Comparison of ENCODE assay signal across 8 cellular contexts in the genomic region with DNA sequence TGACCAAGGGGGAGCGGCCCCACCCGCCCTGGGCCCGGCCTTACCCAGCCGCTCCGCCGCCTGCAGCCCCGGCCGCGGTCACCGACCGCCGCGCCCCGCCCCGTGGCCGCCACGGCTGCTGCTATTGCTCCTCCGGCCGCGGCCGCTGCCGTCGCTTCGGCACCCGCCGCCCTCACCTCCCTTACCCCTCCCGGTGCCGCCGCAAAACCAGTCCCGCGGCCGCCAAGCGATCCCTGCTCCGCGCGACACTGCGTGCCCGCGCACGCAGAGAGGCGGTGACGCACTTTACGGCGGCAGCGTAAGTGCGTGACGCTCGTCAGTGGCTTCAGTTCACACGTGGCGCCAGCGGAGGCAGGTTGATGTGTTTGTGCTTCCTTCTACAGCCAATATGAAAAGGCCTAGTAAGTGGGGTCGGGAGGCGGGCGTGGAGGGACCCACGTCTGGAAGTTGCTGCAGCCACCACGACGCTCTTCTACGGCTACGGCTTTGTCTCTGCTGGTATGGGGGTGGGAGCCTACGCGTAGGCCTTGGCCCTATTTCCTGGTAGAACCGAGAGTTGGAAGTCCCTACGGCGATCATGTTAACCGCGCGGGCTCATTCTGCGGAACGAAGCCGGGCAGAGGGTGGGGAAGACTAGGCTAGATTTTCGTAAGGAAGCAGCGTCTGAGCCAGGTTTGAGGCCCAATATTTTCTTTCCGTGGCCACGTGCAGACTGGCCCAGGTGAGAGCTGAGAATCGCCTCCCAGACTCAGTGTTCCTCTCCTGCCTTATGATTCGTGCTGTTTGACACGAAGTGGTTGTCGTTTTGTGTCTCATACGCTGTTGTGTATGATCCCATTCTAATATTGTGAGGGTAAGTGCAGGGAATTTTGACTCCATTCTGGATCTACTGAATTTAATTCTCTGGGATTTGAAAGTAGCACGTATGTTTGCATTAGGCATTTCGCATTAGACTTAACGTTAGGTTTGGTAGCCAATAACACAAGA. TPM values are rescaled to one million over a fixed set of nuclear protein-coding genes. Genes with fewer than 3 reads are reported as not detected.
A peak's percentile ranks its signal among the peaks of the same experiment; 100 is the strongest.
DNase-seq lines count a peak whose midpoint lies in the region; ATAC-seq, FAIRE-seq and TF ChIP-seq lines count a peak whose summit lies in the region.

A gene with protein sequence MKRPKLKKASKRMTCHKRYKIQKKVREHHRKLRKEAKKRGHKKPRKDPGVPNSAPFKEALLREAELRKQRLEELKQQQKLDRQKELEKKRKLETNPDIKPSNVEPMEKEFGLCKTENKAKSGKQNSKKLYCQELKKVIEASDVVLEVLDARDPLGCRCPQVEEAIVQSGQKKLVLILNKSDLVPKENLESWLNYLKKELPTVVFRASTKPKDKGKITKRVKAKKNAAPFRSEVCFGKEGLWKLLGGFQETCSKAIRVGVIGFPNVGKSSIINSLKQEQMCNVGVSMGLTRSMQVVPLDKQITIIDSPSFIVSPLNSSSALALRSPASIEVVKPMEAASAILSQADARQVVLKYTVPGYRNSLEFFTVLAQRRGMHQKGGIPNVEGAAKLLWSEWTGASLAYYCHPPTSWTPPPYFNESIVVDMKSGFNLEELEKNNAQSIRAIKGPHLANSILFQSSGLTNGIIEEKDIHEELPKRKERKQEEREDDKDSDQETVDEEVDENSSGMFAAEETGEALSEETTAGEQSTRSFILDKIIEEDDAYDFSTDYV (plus strand): TSS at position 328 of the 987 bp plus-strand sequence. CDS start 61 bp downstream, at position 389.
TSS of gene PBRM1 (minus strand) at position 209 of the 987 bp plus-strand sequence.

- H3K4me3 Mint-ChIP-seq in T-helper 1 cell treated with Interleukin-12 subunit alpha and Interleukin-12 subunit beta and Interleukin-4 antibody, amounts not matched to agents 30 μg/mL and 1 μg/mL, for 36 hours, result peak within 1 kb of the TSS; percentile 99
- peak within 1 kb of the TSS; percentile 99 for H3K4me3 Mint-ChIP-seq in type B pancreatic cell

- no peaks in the 10 kb centered on the region for H3K27me3 ChIP-seq in heart right ventricle

- no peaks in the 10 kb centered on the region for H3K9me3 ChIP-seq in heart right ventricle

- peak; percentile 76 for DNase-seq in GM12892 (ENCODE audit: insufficient read length)
- DNase-seq in NCI-H146 (lab: John Stamatoyannopoulos, UW), result peak; percentile 88
- peak; percentile 94 for DNase-seq in amniotic epithelial cell (ENCODE audit: low read depth)
- DNase-seq in heart right ventricle, result peak; percentile 92 to 93
- DNase-seq in posterior cingulate gyrus, result peak; percentile 85 to 99 (median 92)
- peak; percentile 94 for DNase-seq in type B pancreatic cell (ENCODE audit: extremely low spot score, unreplicated experiment)

- H3K36me3 ChIP-seq in heart right ventricle, result peaks cover 0 to 51% (median 40%) of the 10 kb centered on the region in 9 donors

- peaks cover 49% of the 10 kb centered on the region for H3K4me1 Mint-ChIP-seq in T-helper 1 cell treated with Interleukin-12 subunit alpha and Interleukin-12 subunit beta and Interleukin-4 antibody, amounts not matched to agents 30 μg/mL and 1 μg/mL, for 36 hours (ENCODE audit: low read depth)
- H3K4me1 Mint-ChIP-seq in type B pancreatic cell (ENCODE audit: unreplicated experiment), result peaks cover 32% of the 10 kb centered on the region

- H3K9me3 Mint-ChIP-seq in T-helper 1 cell treated with Interleukin-12 subunit alpha and Interleukin-12 subunit beta and Interleukin-4 antibody, amounts not matched to agents 30 μg/mL and 1 μg/mL, for 36 hours, result no peaks in the 10 kb centered on the region
- no peaks in the 10 kb centered on the region for H3K9me3 Mint-ChIP-seq in type B pancreatic cell

- TF ChIP-seq POLR2A in GM12892 (IDR thresholded peaks at IDR 0.05; ENCODE audit: low read depth, low read length), result peak; percentile 94

- no peaks in the 10 kb centered on the region for H3K27me3 Mint-ChIP-seq in T-helper 1 cell treated with Interleukin-12 subunit alpha and Interleukin-12 subunit beta and Interleukin-4 antibody, amounts not matched to agents 30 μg/mL and 1 μg/mL, for 36 hours (ENCODE audit: low read depth)
- H3K27me3 Mint-ChIP-seq in type B pancreatic cell, result no peaks in the 10 kb centered on the region

- peaks cover 0 to 55% (median 52%) of the 10 kb centered on the region in 9 donors for H3K4me1 ChIP-seq in heart right ventricle

- ATAC-seq in HG02763 (IDR thresholded peaks at IDR 0.05; ENCODE audit: unreplicated experiment) (peak; percentile 63), heart right ventricle (peak; percentile 87 to 97 (median 92))

- peaks cover 56% of the 10 kb centered on the region for H3K36me3 Mint-ChIP-seq in T-helper 1 cell treated with Interleukin-12 subunit alpha and Interleukin-12 subunit beta and Interleukin-4 antibody, amounts not matched to agents 30 μg/mL and 1 μg/mL, for 36 hours (ENCODE audit: low read depth)
- peaks cover 38% of the 10 kb centered on the region for H3K36me3 Mint-ChIP-seq in type B pancreatic cell

- FAIRE-seq in GM12892 (lab: Jason Lieb, UNC), result peak; percentile 100

- peak within 1 kb of the TSS; percentile 50 to 95 (median 76) for H3K4me3 ChIP-seq in heart right ventricle

- 1% methylated on average over 69 to 82 of the region's 82 CpGs for whole genome bisulfite sequencing in heart right ventricle, 2 donors

- peak within 1 kb of the TSS; percentile 91 to 99 (median 98) for H3K27ac ChIP-seq in heart right ventricle

- intact Hi-C loops in heart right ventricle (cut with DNase I) (loop anchor here in 6 of 10 donors (10.0 kb wide), 3 partner anchors 211 to 231 kb away; partner anchors contain the start of genes NISCH (in 3 of the 6) and TNNC1 (in 3 of the 6)), posterior cingulate gyrus (cut with DNase I) (loop anchor here (2.0 to 10.0 kb wide), 3 partner anchors 19 to 261 kb away; partner anchors contain the start of genes GLT8D1 and UQCC5)

- H3K27ac Mint-ChIP-seq in T-helper 1 cell treated with Interleukin-12 subunit alpha and Interleukin-12 subunit beta and Interleukin-4 antibody, amounts not matched to agents 30 μg/mL and 1 μg/mL, for 36 hours, result peak within 1 kb of the TSS; percentile 98
- peak within 1 kb of the TSS; percentile 99 for H3K27ac Mint-ChIP-seq in type B pancreatic cell

- TF ChIP-seq CTCF in heart right ventricle (IDR thresholded peaks at IDR 0.05), result peak in 1 of 9 donors; percentile 10
- no peak for TF ChIP-seq CTCF in type B pancreatic cell (conservative IDR thresholded peaks at IDR 0.05)

RNA-seq across cellular contexts. Expression of the first gene that starts in this region (rescaled TPM):
- 191 TPM for polyA plus RNA-seq in GM12892 (2012; ENCODE audit: missing spikeins)
- total RNA-seq in heart right ventricle, result 10 to 100 TPM; 20.6 to 45.1 (median 25.7) TPM
- 10 to 100 TPM; 39.4 to 60.4 TPM for polyA plus RNA-seq in heart right ventricle
- total RNA-seq in type B pancreatic cell (ENCODE audit: low replicate concordance), result 114 and 118 TPM in 2 replicates

RNA-seq across cellular contexts. Expression of gene PBRM1, which starts in this region (rescaled TPM):
- 28.7 TPM for polyA plus RNA-seq in GM12892 (2012; ENCODE audit: missing spikeins)
- total RNA-seq in heart right ventricle (10 to 100 TPM; 41.6 to 63.9 (median 51.7) TPM), type B pancreatic cell (ENCODE audit: low replicate concordance) (78.3 and 88.6 TPM in 2 replicates)
- polyA plus RNA-seq in heart right ventricle, result 1 to 10 TPM; 6.0 to 8.0 TPM

Comparison
In these comparisons a context has a peak if more than half of its experiments do, and no peak if none do; other contexts are left out.
1. Peak in every context shown above with its lines: DNase-seq, ATAC-seq, H3K4me3 ChIP-seq and H3K27ac ChIP-seq.